ENCODE assay signal across 1 cellular context in genomic region chr14:63673882-63674497, GRCh38.
TF ChIP-seq lines count a peak whose summit lies in the region.

No MANE protein-coding gene starts in this region.

TF ChIP-seq in HEK293, 187 proteins besides CTCF, POLR2A, EP300 and RAD21 (continued from another document):
- TF ChIP-seq ZNF830 (tag by site-specific recombination; IDR thresholded peaks at IDR 0.05; ENCODE audit: low read depth): no peak
- TF ChIP-seq ZFP69B (tag by site-specific recombination; IDR thresholded peaks at IDR 0.05): no peak
- TF ChIP-seq GLIS1 (tag by site-specific recombination; IDR thresholded peaks at IDR 0.05): peak; percentile 43
- TF ChIP-seq ZNF548 (tag by site-specific recombination; IDR thresholded peaks at IDR 0.05): no peak
- TF ChIP-seq PRDM10 (tag by site-specific recombination; IDR thresholded peaks at IDR 0.05): peak; percentile 58
- no peak for TF ChIP-seq ZNF449 (tag by site-specific recombination; IDR thresholded peaks at IDR 0.05)
- TF ChIP-seq ZNF248 (tag by site-specific recombination; IDR thresholded peaks at IDR 0.05): no peak
- TF ChIP-seq ZNF292 (tag by site-specific recombination; IDR thresholded peaks at IDR 0.05; ENCODE audit: borderline replicate concordance, low read depth): no peak
- TF ChIP-seq WT1 (tag by site-specific recombination; IDR thresholded peaks at IDR 0.05): peak; percentile 80
- TF ChIP-seq, protein P1, sequence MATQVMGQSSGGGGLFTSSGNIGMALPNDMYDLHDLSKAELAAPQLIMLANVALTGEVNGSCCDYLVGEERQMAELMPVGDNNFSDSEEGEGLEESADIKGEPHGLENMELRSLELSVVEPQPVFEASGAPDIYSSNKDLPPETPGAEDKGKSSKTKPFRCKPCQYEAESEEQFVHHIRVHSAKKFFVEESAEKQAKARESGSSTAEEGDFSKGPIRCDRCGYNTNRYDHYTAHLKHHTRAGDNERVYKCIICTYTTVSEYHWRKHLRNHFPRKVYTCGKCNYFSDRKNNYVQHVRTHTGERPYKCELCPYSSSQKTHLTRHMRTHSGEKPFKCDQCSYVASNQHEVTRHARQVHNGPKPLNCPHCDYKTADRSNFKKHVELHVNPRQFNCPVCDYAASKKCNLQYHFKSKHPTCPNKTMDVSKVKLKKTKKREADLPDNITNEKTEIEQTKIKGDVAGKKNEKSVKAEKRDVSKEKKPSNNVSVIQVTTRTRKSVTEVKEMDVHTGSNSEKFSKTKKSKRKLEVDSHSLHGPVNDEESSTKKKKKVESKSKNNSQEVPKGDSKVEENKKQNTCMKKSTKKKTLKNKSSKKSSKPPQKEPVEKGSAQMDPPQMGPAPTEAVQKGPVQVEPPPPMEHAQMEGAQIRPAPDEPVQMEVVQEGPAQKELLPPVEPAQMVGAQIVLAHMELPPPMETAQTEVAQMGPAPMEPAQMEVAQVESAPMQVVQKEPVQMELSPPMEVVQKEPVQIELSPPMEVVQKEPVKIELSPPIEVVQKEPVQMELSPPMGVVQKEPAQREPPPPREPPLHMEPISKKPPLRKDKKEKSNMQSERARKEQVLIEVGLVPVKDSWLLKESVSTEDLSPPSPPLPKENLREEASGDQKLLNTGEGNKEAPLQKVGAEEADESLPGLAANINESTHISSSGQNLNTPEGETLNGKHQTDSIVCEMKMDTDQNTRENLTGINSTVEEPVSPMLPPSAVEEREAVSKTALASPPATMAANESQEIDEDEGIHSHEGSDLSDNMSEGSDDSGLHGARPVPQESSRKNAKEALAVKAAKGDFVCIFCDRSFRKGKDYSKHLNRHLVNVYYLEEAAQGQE (tag by site-specific recombination; IDR thresholded peaks at IDR 0.05): no peak
- no peak for TF ChIP-seq ZBTB1 (tag by site-specific recombination; IDR thresholded peaks at IDR 0.05)
- TF ChIP-seq ZFP37 (tag by site-specific recombination; IDR thresholded peaks at IDR 0.05): no peak
- TF ChIP-seq, protein P2, sequence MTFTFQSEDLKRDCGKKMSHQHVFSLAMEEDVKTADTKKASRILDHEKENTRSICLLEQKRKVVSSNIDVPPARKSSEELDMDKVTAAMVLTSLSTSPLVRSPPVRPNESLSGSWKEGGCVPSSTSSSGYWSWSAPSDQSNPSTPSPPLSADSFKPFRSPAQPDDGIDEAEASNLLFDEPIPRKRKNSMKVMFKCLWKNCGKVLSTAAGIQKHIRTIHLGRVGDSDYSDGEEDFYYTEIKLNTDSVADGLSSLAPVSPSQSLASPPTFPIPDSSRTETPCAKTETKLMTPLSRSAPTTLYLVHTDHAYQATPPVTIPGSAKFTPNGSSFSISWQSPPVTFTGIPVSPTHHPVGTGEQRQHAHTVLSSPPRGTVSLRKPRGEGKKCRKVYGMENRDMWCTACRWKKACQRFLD (tag by site-specific recombination; IDR thresholded peaks at IDR 0.05): no peak
- no peak for TF ChIP-seq ZNF394 (tag by site-specific recombination; IDR thresholded peaks at IDR 0.05; ENCODE audit: borderline replicate concordance)
- no peak for TF ChIP-seq ZNF174 (tag by site-specific recombination; IDR thresholded peaks at IDR 0.05)
- TF ChIP-seq, protein P3, sequence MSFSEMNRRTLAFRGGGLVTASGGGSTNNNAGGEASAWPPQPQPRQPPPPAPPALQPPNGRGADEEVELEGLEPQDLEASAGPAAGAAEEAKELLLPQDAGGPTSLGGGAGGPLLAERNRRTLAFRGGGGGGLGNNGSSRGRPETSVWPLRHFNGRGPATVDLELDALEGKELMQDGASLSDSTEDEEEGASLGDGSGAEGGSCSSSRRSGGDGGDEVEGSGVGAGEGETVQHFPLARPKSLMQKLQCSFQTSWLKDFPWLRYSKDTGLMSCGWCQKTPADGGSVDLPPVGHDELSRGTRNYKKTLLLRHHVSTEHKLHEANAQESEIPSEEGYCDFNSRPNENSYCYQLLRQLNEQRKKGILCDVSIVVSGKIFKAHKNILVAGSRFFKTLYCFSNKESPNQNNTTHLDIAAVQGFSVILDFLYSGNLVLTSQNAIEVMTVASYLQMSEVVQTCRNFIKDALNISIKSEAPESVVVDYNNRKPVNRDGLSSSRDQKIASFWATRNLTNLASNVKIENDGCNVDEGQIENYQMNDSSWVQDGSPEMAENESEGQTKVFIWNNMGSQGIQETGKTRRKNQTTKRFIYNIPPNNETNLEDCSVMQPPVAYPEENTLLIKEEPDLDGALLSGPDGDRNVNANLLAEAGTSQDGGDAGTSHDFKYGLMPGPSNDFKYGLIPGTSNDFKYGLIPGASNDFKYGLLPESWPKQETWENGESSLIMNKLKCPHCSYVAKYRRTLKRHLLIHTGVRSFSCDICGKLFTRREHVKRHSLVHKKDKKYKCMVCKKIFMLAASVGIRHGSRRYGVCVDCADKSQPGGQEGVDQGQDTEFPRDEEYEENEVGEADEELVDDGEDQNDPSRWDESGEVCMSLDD (tag by site-specific recombination; IDR thresholded peaks at IDR 0.05): no peak
- TF ChIP-seq, protein P4, sequence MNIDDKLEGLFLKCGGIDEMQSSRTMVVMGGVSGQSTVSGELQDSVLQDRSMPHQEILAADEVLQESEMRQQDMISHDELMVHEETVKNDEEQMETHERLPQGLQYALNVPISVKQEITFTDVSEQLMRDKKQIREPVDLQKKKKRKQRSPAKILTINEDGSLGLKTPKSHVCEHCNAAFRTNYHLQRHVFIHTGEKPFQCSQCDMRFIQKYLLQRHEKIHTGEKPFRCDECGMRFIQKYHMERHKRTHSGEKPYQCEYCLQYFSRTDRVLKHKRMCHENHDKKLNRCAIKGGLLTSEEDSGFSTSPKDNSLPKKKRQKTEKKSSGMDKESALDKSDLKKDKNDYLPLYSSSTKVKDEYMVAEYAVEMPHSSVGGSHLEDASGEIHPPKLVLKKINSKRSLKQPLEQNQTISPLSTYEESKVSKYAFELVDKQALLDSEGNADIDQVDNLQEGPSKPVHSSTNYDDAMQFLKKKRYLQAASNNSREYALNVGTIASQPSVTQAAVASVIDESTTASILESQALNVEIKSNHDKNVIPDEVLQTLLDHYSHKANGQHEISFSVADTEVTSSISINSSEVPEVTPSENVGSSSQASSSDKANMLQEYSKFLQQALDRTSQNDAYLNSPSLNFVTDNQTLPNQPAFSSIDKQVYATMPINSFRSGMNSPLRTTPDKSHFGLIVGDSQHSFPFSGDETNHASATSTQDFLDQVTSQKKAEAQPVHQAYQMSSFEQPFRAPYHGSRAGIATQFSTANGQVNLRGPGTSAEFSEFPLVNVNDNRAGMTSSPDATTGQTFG (tag by site-specific recombination; IDR thresholded peaks at IDR 0.05; ENCODE audit: borderline replicate concordance): no peak
- no peak for TF ChIP-seq ZNF501 (tag by site-specific recombination; IDR thresholded peaks at IDR 0.05)
- TF ChIP-seq REPIN1 (tag by site-specific recombination; IDR thresholded peaks at IDR 0.05; ENCODE audit: low read depth): no peak
- TF ChIP-seq ZXDB (tag by site-specific recombination; IDR thresholded peaks at IDR 0.05): 0 out of 2 replicates have a peak, but pooled peaks have one; percentile 22
- TF ChIP-seq, protein P5, sequence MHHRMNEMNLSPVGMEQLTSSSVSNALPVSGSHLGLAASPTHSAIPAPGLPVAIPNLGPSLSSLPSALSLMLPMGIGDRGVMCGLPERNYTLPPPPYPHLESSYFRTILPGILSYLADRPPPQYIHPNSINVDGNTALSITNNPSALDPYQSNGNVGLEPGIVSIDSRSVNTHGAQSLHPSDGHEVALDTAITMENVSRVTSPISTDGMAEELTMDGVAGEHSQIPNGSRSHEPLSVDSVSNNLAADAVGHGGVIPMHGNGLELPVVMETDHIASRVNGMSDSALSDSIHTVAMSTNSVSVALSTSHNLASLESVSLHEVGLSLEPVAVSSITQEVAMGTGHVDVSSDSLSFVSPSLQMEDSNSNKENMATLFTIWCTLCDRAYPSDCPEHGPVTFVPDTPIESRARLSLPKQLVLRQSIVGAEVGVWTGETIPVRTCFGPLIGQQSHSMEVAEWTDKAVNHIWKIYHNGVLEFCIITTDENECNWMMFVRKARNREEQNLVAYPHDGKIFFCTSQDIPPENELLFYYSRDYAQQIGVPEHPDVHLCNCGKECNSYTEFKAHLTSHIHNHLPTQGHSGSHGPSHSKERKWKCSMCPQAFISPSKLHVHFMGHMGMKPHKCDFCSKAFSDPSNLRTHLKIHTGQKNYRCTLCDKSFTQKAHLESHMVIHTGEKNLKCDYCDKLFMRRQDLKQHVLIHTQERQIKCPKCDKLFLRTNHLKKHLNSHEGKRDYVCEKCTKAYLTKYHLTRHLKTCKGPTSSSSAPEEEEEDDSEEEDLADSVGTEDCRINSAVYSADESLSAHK (tag by site-specific recombination; IDR thresholded peaks at IDR 0.05): no peak
- no peak for TF ChIP-seq ZNF354C (tag by site-specific recombination; IDR thresholded peaks at IDR 0.05; ENCODE audit: borderline replicate concordance, low read depth)
- no peak for TF ChIP-seq HOXD13 (CRISPR knock-in tag; IDR thresholded peaks at IDR 0.05; ENCODE audit: borderline replicate concordance)
- TF ChIP-seq, protein P6, sequence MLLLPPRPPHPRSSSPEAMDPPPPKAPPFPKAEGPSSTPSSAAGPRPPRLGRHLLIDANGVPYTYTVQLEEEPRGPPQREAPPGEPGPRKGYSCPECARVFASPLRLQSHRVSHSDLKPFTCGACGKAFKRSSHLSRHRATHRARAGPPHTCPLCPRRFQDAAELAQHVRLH (tag by site-specific recombination; IDR thresholded peaks at IDR 0.05): no peak
- TF ChIP-seq ZNF629 (tag by site-specific recombination; IDR thresholded peaks at IDR 0.05): no peak
- TF ChIP-seq YY1 (tag by site-specific recombination; IDR thresholded peaks at IDR 0.05): no peak
- TF ChIP-seq ZNF660 (tag by site-specific recombination; IDR thresholded peaks at IDR 0.05): no peak
